8 cellular contexts compared by ENCODE assay signal in the genomic region with DNA sequence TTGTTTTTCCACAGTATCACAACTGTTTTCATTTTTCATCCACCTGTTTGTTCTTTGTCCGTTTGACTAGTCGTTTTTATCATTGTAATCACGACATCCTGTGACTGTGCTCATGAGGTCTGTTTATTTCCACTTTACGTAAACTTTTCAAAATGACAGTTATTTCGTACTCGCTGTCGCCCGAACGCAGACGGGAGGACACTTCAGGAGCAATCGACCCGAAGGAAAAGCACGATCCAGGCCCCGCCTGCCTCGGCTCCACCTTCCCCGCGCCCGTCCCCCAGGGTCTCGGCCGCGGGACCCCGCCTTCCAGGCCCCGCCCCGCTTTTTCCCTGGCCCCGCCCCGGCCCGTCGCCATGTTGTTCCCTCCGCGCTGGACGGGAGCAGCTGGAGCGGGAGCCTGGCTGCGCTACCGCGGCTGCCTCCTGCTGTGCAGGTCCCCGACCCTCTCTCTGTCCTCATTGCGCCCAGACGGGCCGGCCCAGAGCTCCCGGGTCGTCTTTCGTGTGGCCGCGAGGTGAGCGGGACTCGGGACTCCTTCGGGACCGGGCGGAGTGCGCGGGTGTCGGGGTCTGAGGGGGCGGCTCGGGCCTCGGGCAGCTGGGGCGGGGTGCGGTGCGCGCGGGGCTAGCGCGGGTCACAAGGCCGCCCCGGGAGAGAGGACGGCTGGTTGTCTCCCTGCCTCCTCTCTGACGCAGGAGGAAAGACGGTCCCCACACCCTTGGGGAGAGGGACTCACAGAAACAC. TPM values are rescaled to one million over a fixed set of nuclear protein-coding genes. Genes with fewer than 3 reads are reported as not detected.
DNase-seq lines count a peak whose midpoint lies in the region; ATAC-seq and TF ChIP-seq lines count a peak whose summit lies in the region.

A gene with protein sequence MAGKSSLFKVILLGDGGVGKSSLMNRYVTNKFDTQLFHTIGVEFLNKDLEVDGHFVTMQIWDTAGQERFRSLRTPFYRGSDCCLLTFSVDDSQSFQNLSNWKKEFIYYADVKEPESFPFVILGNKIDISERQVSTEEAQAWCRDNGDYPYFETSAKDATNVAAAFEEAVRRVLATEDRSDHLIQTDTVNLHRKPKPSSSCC (plus strand): TSS at position 357 of the 747 bp plus-strand sequence. CDS start 19,619 bp downstream, outside the sequence.

- no peak within 1 kb of the TSS for H2BK120ac ChIP-seq in mesendoderm (ENCODE audit: low read depth, low read length)

- peak within 1 kb of the TSS; percentile 70 for H3K4me3 ChIP-seq in mesendoderm (ENCODE audit: low read length)

- H3K9ac ChIP-seq in mesendoderm (ENCODE audit: low read length) = peak within 1 kb of the TSS; percentile 77

- peak within 1 kb of the TSS; percentile 30 for H3K18ac ChIP-seq in mesendoderm (ENCODE audit: low read length)

- H3K23ac ChIP-seq in mesendoderm (ENCODE audit: low read length) = no peak within 1 kb of the TSS

- H2BK5ac ChIP-seq in mesendoderm (ENCODE audit: low read length) = no peak within 1 kb of the TSS

- TF ChIP-seq CTCF in C4-2B (conservative IDR thresholded peaks at IDR 0.05) = no peak

- H2AK5ac ChIP-seq in mesendoderm (ENCODE audit: low read length) = no peak within 1 kb of the TSS

- H4K8ac ChIP-seq in mesendoderm (ENCODE audit: low read depth, low read length) = no peak within 1 kb of the TSS

- ATAC-seq in GM19372 (IDR thresholded peaks at IDR 0.05; ENCODE audit: low read depth, unreplicated experiment) (peak; percentile 69), HG03565 (IDR thresholded peaks at IDR 0.05; ENCODE audit: unreplicated experiment) (peak; percentile 47)
- ATAC-seq in effector memory CD8-positive, alpha-beta T cell (replicated peaks) = peak; percentile 79

- no peaks in the 10 kb centered on the region for H3K79me1 ChIP-seq in mesendoderm (ENCODE audit: low read length)

- DNase-seq in NK-92 (lab: John Stamatoyannopoulos, UW; ENCODE audit: unreplicated experiment) (peak; percentile 2), mesendoderm (peak; percentile 76)
- DNase-seq in activated CD8-positive, alpha-beta memory T cell treated with anti-CD3 and anti-CD28 coated beads for 4 hours (ENCODE audit: low read depth in 2 of 2) = peak; percentile 42 to 64
- peak; percentile 68 to 73 (median 70) for DNase-seq in effector memory CD8-positive, alpha-beta T cell
- DNase-seq in stimulated activated CD8-positive, alpha-beta memory T cell treated with anti-CD3 and anti-CD28 coated beads, Interleukin-15, amount 100 ng/mL, for 1 hour (ENCODE audit: low read depth) = peak; percentile 59

- no peak within 1 kb of the TSS for H2BK15ac ChIP-seq in mesendoderm (replicated peaks; ENCODE audit: low read depth)

- H3K9me3 Mint-ChIP-seq in effector memory CD8-positive, alpha-beta T cell = no peaks in the 10 kb centered on the region

- peak within 1 kb of the TSS; percentile 87 for H3K56ac ChIP-seq in mesendoderm (ENCODE audit: low read length)

- peaks cover 6% of the 10 kb centered on the region for H3K4me1 ChIP-seq in mesendoderm (ENCODE audit: control insufficient read depth, low read depth, low read length)

- peaks cover 24% of the 10 kb centered on the region for H3K79me2 ChIP-seq in mesendoderm (ENCODE audit: control insufficient read depth, insufficient read depth, low read length)

- peaks cover 31 to 48% of the 10 kb centered on the region in 2 donors for H3K4me1 Mint-ChIP-seq in effector memory CD8-positive, alpha-beta T cell (ENCODE audit: low read depth in 2 of 2)

- H3K36me3 Mint-ChIP-seq in effector memory CD8-positive, alpha-beta T cell (ENCODE audit: insufficient read depth) = peaks cover 9% of the 10 kb centered on the region

- H3K27me3 Mint-ChIP-seq in effector memory CD8-positive, alpha-beta T cell = no peaks in the 10 kb centered on the region

- no CpG with 5 or more reads among the region's 67 CpGs for WGBS in mesendoderm (ENCODE audit: extremely low coverage, insufficient coverage, low lambda C conversion rate)

- H3K27me3 ChIP-seq in mesendoderm (ENCODE audit: insufficient read depth, low read length, poor library complexity) = no peaks in the 10 kb centered on the region

- H3K4ac ChIP-seq in mesendoderm (ENCODE audit: low read depth, low read length) = no peak within 1 kb of the TSS

- no peak within 1 kb of the TSS for H4K5ac ChIP-seq in mesendoderm (ENCODE audit: low read length)

- peak within 1 kb of the TSS; percentile 50 for H3K4me2 ChIP-seq in mesendoderm (ENCODE audit: low read length)

- H3K36me3 ChIP-seq in mesendoderm (ENCODE audit: control insufficient read depth, insufficient read depth, low read length) = no peaks in the 10 kb centered on the region

- H3K27ac ChIP-seq in C4-2B (peak within 1 kb of the TSS; percentile 95), mesendoderm (ENCODE audit: low read depth, low read length) (peak within 1 kb of the TSS; percentile 76)

- peak within 1 kb of the TSS; percentile 84 to 95 for H3K27ac Mint-ChIP-seq in effector memory CD8-positive, alpha-beta T cell

- peak within 1 kb of the TSS; percentile 85 to 86 for H3K4me3 Mint-ChIP-seq in effector memory CD8-positive, alpha-beta T cell

RNA-seq across cellular contexts. Expression of the gene that starts here (rescaled TPM):
- 23.3 TPM for polyA plus RNA-seq in mesendoderm (2013, experiment 1 of 2)
- 22.9 TPM for polyA plus RNA-seq in mesendoderm (2013, experiment 2 of 2)

Comparison
In these comparisons a context has a peak if more than half of its experiments do, and no peak if none do; other contexts are left out.
1. Peak in every context shown above with its lines: DNase-seq, ATAC-seq, H3K4me3 ChIP-seq and H3K27ac ChIP-seq.
2. DNase-seq: peak in every context shown above with its lines; median percentile 76 in mesendoderm; 70 in effector memory CD8-positive, alpha-beta T cell; 59 in stimulated activated CD8-positive, alpha-beta memory T cell treated with anti-CD3 and anti-CD28 coated beads, Interleukin-15, amount 100 ng/mL, for 1 hour; 53 in activated CD8-positive, alpha-beta memory T cell treated with anti-CD3 and anti-CD28 coated beads for 4 hours; 2 in NK-92.